1 cellular context compared by ENCODE assay signal in genomic region chr12:79547735-79548347, GRCh38.
TF ChIP-seq lines count a peak whose summit lies in the region.

No MANE protein-coding gene starts in this region.

TF ChIP-seq in IMR-90, 13 proteins besides CTCF, POLR2A, EP300 and RAD21 (continued from another document):
- TF ChIP-seq, protein P1, sequence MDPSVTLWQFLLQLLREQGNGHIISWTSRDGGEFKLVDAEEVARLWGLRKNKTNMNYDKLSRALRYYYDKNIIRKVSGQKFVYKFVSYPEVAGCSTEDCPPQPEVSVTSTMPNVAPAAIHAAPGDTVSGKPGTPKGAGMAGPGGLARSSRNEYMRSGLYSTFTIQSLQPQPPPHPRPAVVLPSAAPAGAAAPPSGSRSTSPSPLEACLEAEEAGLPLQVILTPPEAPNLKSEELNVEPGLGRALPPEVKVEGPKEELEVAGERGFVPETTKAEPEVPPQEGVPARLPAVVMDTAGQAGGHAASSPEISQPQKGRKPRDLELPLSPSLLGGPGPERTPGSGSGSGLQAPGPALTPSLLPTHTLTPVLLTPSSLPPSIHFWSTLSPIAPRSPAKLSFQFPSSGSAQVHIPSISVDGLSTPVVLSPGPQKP (IDR thresholded peaks at IDR 0.05; ENCODE audit: borderline replicate concordance, low read depth, low read length), result no peak
- TF ChIP-seq, protein P2, sequence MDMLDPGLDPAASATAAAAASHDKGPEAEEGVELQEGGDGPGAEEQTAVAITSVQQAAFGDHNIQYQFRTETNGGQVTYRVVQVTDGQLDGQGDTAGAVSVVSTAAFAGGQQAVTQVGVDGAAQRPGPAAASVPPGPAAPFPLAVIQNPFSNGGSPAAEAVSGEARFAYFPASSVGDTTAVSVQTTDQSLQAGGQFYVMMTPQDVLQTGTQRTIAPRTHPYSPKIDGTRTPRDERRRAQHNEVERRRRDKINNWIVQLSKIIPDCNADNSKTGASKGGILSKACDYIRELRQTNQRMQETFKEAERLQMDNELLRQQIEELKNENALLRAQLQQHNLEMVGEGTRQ (IDR thresholded peaks at IDR 0.05; ENCODE audit: low read depth, low read length), result no peak
- TF ChIP-seq BHLHE40 (IDR thresholded peaks at IDR 0.05; ENCODE audit: low read depth, low read length) (no peak), CEBPB (IDR thresholded peaks at IDR 0.05; ENCODE audit: low read depth, low read length) (0 out of 2 replicates have a peak, but pooled peaks have one; percentile 33), NFE2L2 (IDR thresholded peaks at IDR 0.05; ENCODE audit: low read depth, low read length) (no peak), MXI1 (IDR thresholded peaks at IDR 0.05; ENCODE audit: borderline replicate concordance, low read depth, low read length) (no peak)
